In genomic region chr9:85515021-85515420, GRCh38 we compare ENCODE assay signal across 29 cellular contexts.
A peak's percentile ranks its signal among the peaks of the same experiment; 100 is the strongest.
DNase-seq lines count a peak whose midpoint lies in the region; ATAC-seq and TF ChIP-seq lines count a peak whose summit lies in the region.
"Had no signal": no experiment of that assay in that cellular context is flagged by ENCODE, and none has a peak within 500 bp of the region (broad histone marks: within the 10 kb centered on the region; RNA-seq: fewer than 3 reads in every experiment).

No MANE protein-coding gene starts in this region.

- no TSS peak for BruUV-seq in MCF 10A (replicated peaks; lab: Mats Ljungman, UMichigan)

- DNase-seq in MCF 10A (ENCODE audit: unreplicated experiment) (peak; percentile 96), breast epithelium (ENCODE audit: low spot score in 2 of 2) (no peak), RWPE1 (ENCODE audit: low spot score) (peak; percentile 68), epithelial cell of prostate (ENCODE audit: low read depth, low spot score) (peak; percentile 87), renal cortical epithelial cell (ENCODE audit: low read depth) (peak; percentile 13), lower lobe of right lung (no peak), hypothalamus (lab: John Stamatoyannopoulos, UW) (no peak)
- DNase-seq: Caco-2; CD8-positive, alpha-beta T cell; DMS 273 treated with DMSO at 0.1 percent for 48 hours; DMS79; EL; GDM1; KBM-7; NCI-H1048; NCI-H1417; NCI-H1694; NCI-H2081; NCI-H2171; NCI-H524; NCI-H774; PC-9; RPMI8226; SHP77 treated with DMSO at 0.1 percent for 48 hours had no signal

- no peak overlapping the region for H3K4me3 Mint-ChIP-seq in MCF 10A (ENCODE audit: unreplicated experiment)
- H3K4me3 Mint-ChIP-seq: B cell; CD8-positive, alpha-beta T cell had no signal

- POLR2A ChIA-PET in MCF 10A (lab: Yijun Ruan, JAX) = interaction anchor here (0.7 to 0.8 kb wide), 3 partner anchors 21 to 95 kb away, joined by 3 read pairs; no protein-coding TSS in a partner anchor
- POLR2A ChIA-PET in RWPE1 (lab: Yijun Ruan, JAX; ENCODE audit: low non-redundant PET) = no interaction called here

- no peaks in the 10 kb centered on the region for H3K4me1 ChIP-seq in breast epithelium
- H3K4me1 ChIP-seq in lower lobe of right lung = no peaks in the 10 kb centered on the region
- H3K4me1 ChIP-seq: Caco-2 had no signal

- H3K27me3 ChIP-seq in breast epithelium = peaks cover 0 to 10% of the 10 kb centered on the region in 2 donors
- H3K27me3 ChIP-seq in lower lobe of right lung (ENCODE audit: low read depth) = no peaks in the 10 kb centered on the region

- intact Hi-C loops in MCF 10A (cut with micrococcal nuclease) (loop anchor here (10.0 kb wide), 1 partner anchor 400 kb away; no protein-coding TSS in a partner anchor), breast epithelium (cut with DNase I; ENCODE audit: low total_unique reads) (no loop called here), lower lobe of right lung (cut with DNase I) (no loop called here)

- CTCF ChIA-PET in MCF 10A (lab: Yijun Ruan, JAX) (interaction anchor here (1.0 kb wide), 1 partner anchor 10 kb away, joined by 3 read pairs; no protein-coding TSS in a partner anchor), RWPE1 (lab: Yijun Ruan, JAX) (interaction anchor here (0.6 kb wide), 1 partner anchor 95 kb away, joined by 3 read pairs; no protein-coding TSS in a partner anchor)

- H3K36me3 ChIP-seq in breast epithelium (no peaks in the 10 kb centered on the region), lower lobe of right lung (no peaks in the 10 kb centered on the region)

- ATAC-seq in GM21367 (IDR thresholded peaks at IDR 0.05; ENCODE audit: unreplicated experiment) = no peak
- ATAC-seq in lower lobe of right lung = no peak
- ATAC-seq: CD8-positive, alpha-beta T cell; GM12878 had no signal

- no peak overlapping the region for H3K27ac Mint-ChIP-seq in MCF 10A (ENCODE audit: low read depth, unreplicated experiment)
- H3K27ac Mint-ChIP-seq: B cell; CD8-positive, alpha-beta T cell had no signal

- H3K4me1 Mint-ChIP-seq in MCF 10A (ENCODE audit: insufficient read depth, unreplicated experiment) = peaks cover 30% of the 10 kb centered on the region
- H3K4me1 Mint-ChIP-seq: B cell had no signal

- H3K27ac ChIP-seq in breast epithelium = no peak overlapping the region
- no peak overlapping the region for H3K27ac ChIP-seq in RWPE1
- peak overlapping the region; percentile 13 for H3K27ac ChIP-seq in epithelial cell of prostate
- no peak overlapping the region for H3K27ac ChIP-seq in lower lobe of right lung
- H3K27ac ChIP-seq: 22Rv1, C4-2B, PC-9 had no signal

- no peaks in the 10 kb centered on the region for H3K9me3 ChIP-seq in breast epithelium
- no peaks in the 10 kb centered on the region for H3K9me3 ChIP-seq in lower lobe of right lung
- H3K9me3 ChIP-seq: Caco-2 had no signal

- H3K36me3 Mint-ChIP-seq in MCF 10A (ENCODE audit: insufficient read depth, unreplicated experiment) = peaks cover 11% of the 10 kb centered on the region
- H3K36me3 Mint-ChIP-seq: CD8-positive, alpha-beta T cell had no signal

- H3K4me3 ChIP-seq in breast epithelium (no peak overlapping the region), lower lobe of right lung (no peak overlapping the region)
- H3K4me3 ChIP-seq: GM12878, PC-9 had no signal

- H3K27me3 Mint-ChIP-seq in MCF 10A (ENCODE audit: insufficient read depth, unreplicated experiment) = peaks cover 11% of the 10 kb centered on the region

- no peak for TF ChIP-seq CTCF in MCF 10A (IDR thresholded peaks at IDR 0.05; ENCODE audit: unreplicated experiment)
- no peak for TF ChIP-seq CTCF in breast epithelium (IDR thresholded peaks at IDR 0.05)
- no peak for TF ChIP-seq CTCF in RWPE1 (conservative IDR thresholded peaks at IDR 0.05; ENCODE audit: low read depth)
- no peak for TF ChIP-seq CTCF in lower lobe of right lung (IDR thresholded peaks at IDR 0.05)

- no peaks in the 10 kb centered on the region for H3K9me3 Mint-ChIP-seq in MCF 10A (ENCODE audit: unreplicated experiment)
- H3K9me3 Mint-ChIP-seq: CD8-positive, alpha-beta T cell had no signal

- TF ChIP-seq POLR2A in breast epithelium (IDR thresholded peaks at IDR 0.05) = no peak

Comparison
In these comparisons a context has a peak if more than half of its experiments do, and no peak if none do; other contexts are left out.
1. DNase-seq: peak in MCF 10A (single experiment), RWPE1 (single experiment), epithelial cell of prostate (single experiment) and renal cortical epithelial cell (single experiment); none in breast epithelium (0 of 2), lower lobe of right lung (single experiment) and hypothalamus (0 of 51).